In the genomic region with DNA sequence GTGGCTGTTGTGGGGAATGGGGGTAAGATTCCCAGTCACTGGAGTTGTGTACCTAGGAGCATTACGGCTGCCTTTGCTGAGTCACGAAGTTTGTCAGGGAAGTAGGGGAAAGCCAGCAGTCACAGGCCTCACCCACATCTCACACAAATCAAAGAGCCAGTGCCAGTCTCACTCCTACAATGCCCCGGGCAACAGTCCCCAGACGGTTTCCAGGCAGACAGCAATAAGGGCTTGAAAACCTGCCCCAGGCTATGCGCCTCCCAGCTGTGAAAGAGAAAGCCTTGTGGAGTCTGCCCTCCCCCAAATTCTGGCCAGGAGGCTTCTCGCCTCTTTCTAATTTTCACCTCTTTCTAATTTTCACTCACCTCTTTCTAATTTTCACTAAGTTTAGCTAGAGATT, we compare ENCODE assay signal across 18 cellular contexts.
A peak's percentile ranks its signal among the peaks of the same experiment; 100 is the strongest.
DNase-seq lines count a peak whose midpoint lies in the region; ATAC-seq and TF ChIP-seq lines count a peak whose summit lies in the region.
"Had no signal": no experiment of that assay in that cellular context is flagged by ENCODE, and none has a peak within 500 bp of the region (broad histone marks: within the 10 kb centered on the region; RNA-seq: fewer than 3 reads in every experiment).

No MANE protein-coding gene starts in this region.

- H3K27ac ChIP-seq in neuronal stem cell (replicated peaks; ENCODE audit: low read length) (no peak overlapping the region), RWPE1 (no peak overlapping the region)
- H3K27ac ChIP-seq: GM23248 had no signal

- no peaks in the 10 kb centered on the region for H3K27me3 ChIP-seq in neuronal stem cell (ENCODE audit: control insufficient read depth in 3 of 3, insufficient read depth in 3 of 3, low read depth in 1 of 3, low read length in 3 of 3)

- no peaks in the 10 kb centered on the region for H3K4me1 Mint-ChIP-seq in activated naive CD4-positive, alpha-beta T cell treated with anti-CD3 and anti-CD28 coated beads for 36 hours (ENCODE audit: low read depth)

- no peak overlapping the region for H2BK5ac ChIP-seq in neuronal stem cell (ENCODE audit: low read length)

- no peak overlapping the region for H2BK120ac ChIP-seq in neuronal stem cell (ENCODE audit: low read depth, low read length)

- H3K18ac ChIP-seq in neuronal stem cell (ENCODE audit: low read length), result no peak overlapping the region

- H3K4me3 ChIP-seq in neuronal stem cell (ENCODE audit: low read length in 2 of 2), result no peak overlapping the region
- H3K4me3 ChIP-seq: GM23248 had no signal

- peaks cover 0 to 6% of the 10 kb centered on the region in 2 donors for H3K9me3 ChIP-seq in neuronal stem cell (replicated peaks in 1 of 2; ENCODE audit: control insufficient read depth in 2 of 2, insufficient read depth in 1 of 2, low read depth in 1 of 2, low read length in 2 of 2)

- POLR2A ChIA-PET in RWPE1 (lab: Yijun Ruan, JAX; ENCODE audit: low non-redundant PET), result no interaction called here

- WGBS in neuronal stem cell (ENCODE audit: extremely low coverage in 2 of 2, insufficient read length in 2 of 2, insufficient replicate concordance in 1 of 2), 2 donors, result no CpG with 5 or more reads among the region's 6 CpGs

- H3K36me3 ChIP-seq in neuronal stem cell (replicated peaks in 1 of 2; ENCODE audit: control insufficient read depth in 2 of 2, insufficient read depth in 2 of 2, low read length in 2 of 2), result no peaks in the 10 kb centered on the region

- no peak overlapping the region for H4K8ac ChIP-seq in neuronal stem cell (ENCODE audit: low read depth, low read length)

- H3K9ac ChIP-seq in neuronal stem cell (ENCODE audit: low read depth, low read length, poor library complexity), result no peak overlapping the region
- H3K9ac ChIP-seq: GM23248 had no signal

- H2AFZ ChIP-seq in neuronal stem cell (ENCODE audit: low read length), result peak overlapping the region; percentile 32
- H2AFZ ChIP-seq: GM23248 had no signal

- H3K79me1 ChIP-seq in neuronal stem cell (ENCODE audit: low read depth, low read length), result no peaks in the 10 kb centered on the region

- ATAC-seq in HG03521 (IDR thresholded peaks at IDR 0.05; ENCODE audit: unreplicated experiment), result no peak
- ATAC-seq: PC-3 had no signal

- H3K4me3 Mint-ChIP-seq in activated naive CD4-positive, alpha-beta T cell treated with anti-CD3 and anti-CD28 coated beads for 36 hours, result no peak overlapping the region
- H3K4me3 Mint-ChIP-seq: CD4-positive, alpha-beta T cell had no signal

- no peak overlapping the region for H2AK5ac ChIP-seq in neuronal stem cell (ENCODE audit: low read depth, low read length)

- DNase-seq in Ammon's horn (ENCODE audit: low spot score) (peak; percentile 46), NCI-H146 (lab: John Stamatoyannopoulos, UW) (peak; percentile 15), head of caudate nucleus (peak in 29 of 42 donors; percentile 4 to 71 (median 45)), neuronal stem cell (ENCODE audit: low spot score) (no peak), T-helper 2 cell (no peak), RWPE1 (ENCODE audit: low spot score) (no peak)
- no peak for DNase-seq in activated naive CD4-positive, alpha-beta T cell treated with anti-CD3 and anti-CD28 coated beads for 36 hours
- DNase-seq: Calu3; CD4-positive, alpha-beta T cell; DMS79; GM23248; KBM-7; NCI-H1048; NCI-H187; NCI-H2171; NCI-H524 treated with DMSO at 0.1 percent for 48 hours; PC-3 had no signal

- H2BK12ac ChIP-seq in neuronal stem cell (ENCODE audit: low read length), result no peak overlapping the region

- no peak overlapping the region for H3K27ac Mint-ChIP-seq in activated naive CD4-positive, alpha-beta T cell treated with anti-CD3 and anti-CD28 coated beads for 36 hours
- H3K27ac Mint-ChIP-seq: CD4-positive, alpha-beta T cell had no signal

- no peak overlapping the region for H3K4ac ChIP-seq in neuronal stem cell (ENCODE audit: low read length)

- H3K23ac ChIP-seq in neuronal stem cell (ENCODE audit: low read depth, low read length, poor library complexity), result no peak overlapping the region

- CTCF ChIA-PET in activated naive CD4-positive, alpha-beta T cell treated with anti-CD3 and anti-CD28 coated beads for 36 hours (lab: Charles Lee), result no interaction called here
- CTCF ChIA-PET in RWPE1 (lab: Yijun Ruan, JAX), result no interaction called here

- no peak overlapping the region for H2BK15ac ChIP-seq in neuronal stem cell (ENCODE audit: low read length)

- no peaks in the 10 kb centered on the region for H3K4me1 ChIP-seq in neuronal stem cell (ENCODE audit: control insufficient read depth in 2 of 2, insufficient read depth in 1 of 2, low read depth in 1 of 2, low read length in 2 of 2)

- no peak overlapping the region for H3K14ac ChIP-seq in neuronal stem cell (ENCODE audit: low read length)

- H4K91ac ChIP-seq in neuronal stem cell (ENCODE audit: low read depth, low read length, poor library complexity), result no peak overlapping the region

- no peaks in the 10 kb centered on the region for H3K36me3 Mint-ChIP-seq in activated naive CD4-positive, alpha-beta T cell treated with anti-CD3 and anti-CD28 coated beads for 36 hours (ENCODE audit: low read depth)

- H3K9me3 Mint-ChIP-seq in activated naive CD4-positive, alpha-beta T cell treated with anti-CD3 and anti-CD28 coated beads for 36 hours, result peaks cover 7% of the 10 kb centered on the region

- no peak for TF ChIP-seq CTCF in RWPE1 (conservative IDR thresholded peaks at IDR 0.05; ENCODE audit: low read depth)

- intact Hi-C loops in head of caudate nucleus (cut with DNase I), result no loop called here
- intact Hi-C loops in activated naive CD4-positive, alpha-beta T cell treated with anti-CD3 and anti-CD28 coated beads for 36 hours (cut with micrococcal nuclease), result no loop called here

- H3K4me2 ChIP-seq in neuronal stem cell (ENCODE audit: insufficient read depth, low read length, poor library complexity, severe bottlenecking), result no peak overlapping the region

- H3K27me3 Mint-ChIP-seq in activated naive CD4-positive, alpha-beta T cell treated with anti-CD3 and anti-CD28 coated beads for 36 hours (ENCODE audit: low read depth), result peaks cover 2% of the 10 kb centered on the region
- H3K27me3 Mint-ChIP-seq: CD4-positive, alpha-beta T cell had no signal

Comparison
In these comparisons a context has a peak if more than half of its experiments do, and no peak if none do; other contexts are left out.
1. DNase-seq: peak in Ammon's horn (single experiment), NCI-H146 (single experiment) and head of caudate nucleus (29 of 42); none in neuronal stem cell (single experiment), T-helper 2 cell (0 of 5), activated naive CD4-positive, alpha-beta T cell treated with anti-CD3 and anti-CD28 coated beads for 36 hours (single experiment) and RWPE1 (single experiment).